ENCODE assay signal across 15 cellular contexts in the genomic region with DNA sequence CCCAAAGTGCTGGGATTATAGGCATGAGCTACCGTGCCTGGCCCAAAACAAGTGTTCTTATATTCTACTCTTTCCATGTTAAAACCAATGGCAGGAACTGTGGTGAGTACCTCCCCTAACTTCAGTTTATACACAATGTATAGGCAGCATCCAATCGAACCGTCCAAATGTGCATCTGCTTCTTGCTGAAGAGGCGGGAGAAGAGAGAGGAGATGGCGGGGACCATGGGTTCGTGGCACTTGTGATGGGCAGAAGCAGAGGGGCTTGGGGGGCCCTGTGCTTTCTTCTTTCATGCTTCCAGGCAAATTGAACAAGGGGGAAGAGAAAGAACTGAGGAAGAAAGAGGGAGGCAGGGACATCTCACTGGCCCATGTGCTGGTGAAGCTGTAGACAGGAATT. TPM values are rescaled to one million over a fixed set of nuclear protein-coding genes. Genes with fewer than 3 reads are reported as not detected.
DNase-seq lines count a peak whose midpoint lies in the region; ATAC-seq and TF ChIP-seq lines count a peak whose summit lies in the region.
"Had no signal": no experiment of that assay in that cellular context is flagged by ENCODE, and none has a peak within 500 bp of the region (broad histone marks: within the 10 kb centered on the region; RNA-seq: fewer than 3 reads in every experiment).

No MANE protein-coding gene starts in this region.

- DNase-seq in activated naive CD4-positive, alpha-beta T cell treated with anti-CD3 and anti-CD28 coated beads for 36 hours = no peak
- DNase-seq in RWPE2 (ENCODE audit: low spot score) = peak; percentile 67
- no peak for DNase-seq in ascending aorta (ENCODE audit: low spot score in 2 of 2)
- DNase-seq in H9 = no peak
- no peak for DNase-seq in inferior parietal cortex (ENCODE audit: extremely low spot score)
- DNase-seq: 8988T; CD4-positive, alpha-beta T cell; IMR-90; NCI-H2081 treated with DMSO at 0.1 percent for 48 hours; T-cell had no signal

- H4K91ac ChIP-seq in H9 (ENCODE audit: insufficient read length, low read depth, low read length) = no peak overlapping the region

- no peak overlapping the region for H3K9ac ChIP-seq in muscle layer of colon (ENCODE audit: low read length)
- no peak overlapping the region for H3K9ac ChIP-seq in H9 (ENCODE audit: extremely low read depth, insufficient read length, low read length)

- H3K4me2 ChIP-seq in H9 (ENCODE audit: insufficient read depth, insufficient read length, low read length) = no peak overlapping the region

- no peak overlapping the region for H2BK15ac ChIP-seq in H9 (ENCODE audit: low read depth, low read length)

- H2BK12ac ChIP-seq in H9 (ENCODE audit: insufficient read length, low read depth, low read length) = no peak overlapping the region

- H3K18ac ChIP-seq in H9 (ENCODE audit: insufficient read length, low read depth, low read length) = no peak overlapping the region

- no peak overlapping the region for H4K8ac ChIP-seq in H9 (replicated peaks; ENCODE audit: insufficient read length, low read depth, low read length)

- H3K79me2 ChIP-seq in H9 (ENCODE audit: insufficient read depth, low read length) = no peaks in the 10 kb centered on the region

- no peaks in the 10 kb centered on the region for H3K36me3 Mint-ChIP-seq in activated naive CD4-positive, alpha-beta T cell treated with anti-CD3 and anti-CD28 coated beads, Interleukin-2, amount 50 U/mL, for 24 hours
- no peaks in the 10 kb centered on the region for H3K36me3 Mint-ChIP-seq in activated naive CD4-positive, alpha-beta T cell treated with anti-CD3 and anti-CD28 coated beads for 36 hours (ENCODE audit: low read depth)
- no peaks in the 10 kb centered on the region for H3K36me3 Mint-ChIP-seq in H9 (ENCODE audit: insufficient read depth in 1 of 3, low read depth in 3 of 3)
- H3K36me3 Mint-ChIP-seq: T-cell had no signal

- no peak overlapping the region for H2BK20ac ChIP-seq in H9 (ENCODE audit: low read depth, low read length, poor library complexity, severe bottlenecking)

- H3K23ac ChIP-seq in H9 (ENCODE audit: insufficient read length, low read depth, low read length) = no peak overlapping the region

- no peak overlapping the region for H4K5ac ChIP-seq in H9 (ENCODE audit: insufficient read length, low read depth, low read length)

- H3K27ac ChIP-seq in RWPE2 (ENCODE audit: poor library complexity, severe bottlenecking) = no peak overlapping the region
- peak overlapping the region; percentile 35 for H3K27ac ChIP-seq in muscle layer of colon (ENCODE audit: low read depth, low read length)
- no peak overlapping the region for H3K27ac ChIP-seq in ascending aorta
- no peak overlapping the region for H3K27ac ChIP-seq in H9 (ENCODE audit: insufficient read length, low read depth, low read length)

- H2BK5ac ChIP-seq in H9 (ENCODE audit: insufficient read length, low read length) = no peak overlapping the region

- no peaks in the 10 kb centered on the region for H3K27me3 Mint-ChIP-seq in activated naive CD4-positive, alpha-beta T cell treated with anti-CD3 and anti-CD28 coated beads, Interleukin-2, amount 50 U/mL, for 24 hours
- H3K27me3 Mint-ChIP-seq in activated naive CD4-positive, alpha-beta T cell treated with anti-CD3 and anti-CD28 coated beads for 36 hours (ENCODE audit: low read depth) = no peaks in the 10 kb centered on the region
- H3K27me3 Mint-ChIP-seq in H9 (ENCODE audit: low read depth) = peaks cover 10% of the 10 kb centered on the region
- H3K27me3 Mint-ChIP-seq: CD4-positive, alpha-beta T cell; T-cell had no signal

- H2AK5ac ChIP-seq in H9 (ENCODE audit: insufficient read length, low read length) = no peak overlapping the region

- no peaks in the 10 kb centered on the region for H3K23me2 ChIP-seq in H9 (ENCODE audit: insufficient read length, low read depth, low read length, poor library complexity, severe bottlenecking)

- peaks cover 26% of the 10 kb centered on the region for H3K4me1 Mint-ChIP-seq in activated naive CD4-positive, alpha-beta T cell treated with anti-CD3 and anti-CD28 coated beads, Interleukin-2, amount 50 U/mL, for 24 hours
- H3K4me1 Mint-ChIP-seq in activated naive CD4-positive, alpha-beta T cell treated with anti-CD3 and anti-CD28 coated beads for 36 hours (ENCODE audit: low read depth) = peaks cover 17% of the 10 kb centered on the region
- H3K4me1 Mint-ChIP-seq in H9 = peaks cover 19 to 20% of the 10 kb centered on the region in 2 experiments

- H3K27ac Mint-ChIP-seq in activated naive CD4-positive, alpha-beta T cell treated with anti-CD3 and anti-CD28 coated beads, Interleukin-2, amount 50 U/mL, for 24 hours = peak overlapping the region; percentile 83
- no peak overlapping the region for H3K27ac Mint-ChIP-seq in activated naive CD4-positive, alpha-beta T cell treated with anti-CD3 and anti-CD28 coated beads for 36 hours
- H3K27ac Mint-ChIP-seq in H9 = no peak overlapping the region
- H3K27ac Mint-ChIP-seq: B cell, T-cell had no signal

- ATAC-seq in RWPE2 (ENCODE audit: low read depth) = no peak
- no peak for ATAC-seq in HG02678 (IDR thresholded peaks at IDR 0.05; ENCODE audit: unreplicated experiment)
- ATAC-seq: SK-N-SH treated with all-trans-retinoic acid at 6 μM for 48 hours, T-cell had no signal

- no peak overlapping the region for H2BK120ac ChIP-seq in H9 (ENCODE audit: low read depth, low read length, poor library complexity, severe bottlenecking)

- H4K20me1 ChIP-seq in H9 (ENCODE audit: control insufficient read depth, insufficient read depth, insufficient read length) = no peaks in the 10 kb centered on the region

- H3K9me3 ChIP-seq in RWPE2 (ENCODE audit: severe bottlenecking) (no peaks in the 10 kb centered on the region), muscle layer of colon (ENCODE audit: low read length) (no peaks in the 10 kb centered on the region), ascending aorta (no peaks in the 10 kb centered on the region), H9 (ENCODE audit: control insufficient read depth, low read depth, low read length) (no peaks in the 10 kb centered on the region)

- H3K79me1 ChIP-seq in H9 (ENCODE audit: insufficient read depth, low read depth, low read length, poor library complexity, severe bottlenecking) = no peaks in the 10 kb centered on the region

- no peak overlapping the region for H3T11ph ChIP-seq in H9 (ENCODE audit: low read length)

- no peak overlapping the region for H3K14ac ChIP-seq in H9 (ENCODE audit: insufficient read depth, low read length)

- H3K9me3 Mint-ChIP-seq in activated naive CD4-positive, alpha-beta T cell treated with anti-CD3 and anti-CD28 coated beads, Interleukin-2, amount 50 U/mL, for 24 hours = no peaks in the 10 kb centered on the region
- H3K9me3 Mint-ChIP-seq in activated naive CD4-positive, alpha-beta T cell treated with anti-CD3 and anti-CD28 coated beads for 36 hours = no peaks in the 10 kb centered on the region
- peaks cover 2 to 11% of the 10 kb centered on the region in 2 experiments; a peak in 4 of 5 replicates for H3K9me3 Mint-ChIP-seq in H9
- H3K9me3 Mint-ChIP-seq: CD4-positive, alpha-beta T cell; T-cell had no signal

- no peak overlapping the region for H3K56ac ChIP-seq in H9 (ENCODE audit: insufficient read length, low read depth, low read length)

- CTCF ChIA-PET in activated naive CD4-positive, alpha-beta T cell treated with anti-CD3 and anti-CD28 coated beads for 36 hours (lab: Charles Lee) = interaction anchor here (0.8 to 1.2 kb wide), 2 partner anchors 26 to 30 kb away, joined by 3 to 4 read pairs; no protein-coding TSS in a partner anchor

- intact Hi-C loops in activated naive CD4-positive, alpha-beta T cell treated with anti-CD3 and anti-CD28 coated beads for 36 hours (cut with micrococcal nuclease) = loop anchor here (1.0 kb wide), 1 partner anchor 136 kb away; no protein-coding TSS in a partner anchor
- intact Hi-C loops in ascending aorta (cut with DNase I) = loop anchor here (1.0 kb wide), 1 partner anchor 136 kb away; no protein-coding TSS in a partner anchor

- H3K4me3 ChIP-seq in RWPE2 (ENCODE audit: severe bottlenecking) (no peak overlapping the region), muscle layer of colon (ENCODE audit: low read depth in 1 of 2, low read length in 2 of 2) (no peak overlapping the region), ascending aorta (no peak overlapping the region)

- H3K4me3 Mint-ChIP-seq in activated naive CD4-positive, alpha-beta T cell treated with anti-CD3 and anti-CD28 coated beads, Interleukin-2, amount 50 U/mL, for 24 hours = no peak overlapping the region
- H3K4me3 Mint-ChIP-seq in activated naive CD4-positive, alpha-beta T cell treated with anti-CD3 and anti-CD28 coated beads for 36 hours = no peak overlapping the region
- no peak overlapping the region for H3K4me3 Mint-ChIP-seq in H9
- H3K4me3 Mint-ChIP-seq: B cell; CD4-positive, alpha-beta T cell had no signal

- TF ChIP-seq CTCF in RWPE2 (IDR thresholded peaks at IDR 0.05; ENCODE audit: poor library complexity, severe bottlenecking) = no peak
- no peak for TF ChIP-seq CTCF in ascending aorta (IDR thresholded peaks at IDR 0.05)
- no peak for TF ChIP-seq CTCF in H9 (conservative IDR thresholded peaks at IDR 0.05)

- H3K36me3 ChIP-seq in RWPE2 (ENCODE audit: low read depth) (no peaks in the 10 kb centered on the region), muscle layer of colon (ENCODE audit: insufficient read depth, low read length) (no peaks in the 10 kb centered on the region), ascending aorta (no peaks in the 10 kb centered on the region)

- no peak overlapping the region for H2AFZ ChIP-seq in H9 (ENCODE audit: low read length)

- H3K4me1 ChIP-seq in RWPE2 (ENCODE audit: insufficient read depth, poor library complexity, severe bottlenecking) = peaks cover 12% of the 10 kb centered on the region
- H3K4me1 ChIP-seq in muscle layer of colon (ENCODE audit: insufficient read depth, low read length) = peaks cover 23% of the 10 kb centered on the region
- H3K4me1 ChIP-seq in ascending aorta = peaks cover 9 to 14% of the 10 kb centered on the region in 2 donors
- no peaks in the 10 kb centered on the region for H3K4me1 ChIP-seq in H9 (ENCODE audit: insufficient read depth, low read length)

- no CpG with 5 or more reads among the region's 6 CpGs for WGBS in H9 (ENCODE audit: extremely low coverage, insufficient read length, low lambda C conversion rate)

- H3K27me3 ChIP-seq in RWPE2 (ENCODE audit: insufficient read depth, poor library complexity, severe bottlenecking) (no peaks in the 10 kb centered on the region), muscle layer of colon (ENCODE audit: control insufficient read depth in 1 of 2, insufficient read depth in 2 of 2, low read length in 2 of 2) (no peaks in the 10 kb centered on the region), ascending aorta (no peaks in the 10 kb centered on the region), H9 (ENCODE audit: insufficient read depth, low read length) (no peaks in the 10 kb centered on the region)

- no peak overlapping the region for H3K4ac ChIP-seq in H9 (ENCODE audit: low read depth, low read length)

RNA-seq across cellular contexts. Expression of a gene that starts 11.2 kb away (rescaled TPM):
- total RNA-seq in activated naive CD4-positive, alpha-beta T cell treated with anti-CD3 and anti-CD28 coated beads for 36 hours = 1 to 10 TPM; 5.4 to 5.5 TPM
- total RNA-seq in ascending aorta (1.1 TPM), H9 (2021) (15.9 and 16.4 TPM in 2 replicates)

RNA-seq across cellular contexts. Expression of a gene that starts 53.4 kb away (rescaled TPM):
- 10 to 100 TPM; 49.5 to 50.3 TPM for total RNA-seq in activated naive CD4-positive, alpha-beta T cell treated with anti-CD3 and anti-CD28 coated beads for 36 hours
- total RNA-seq in ascending aorta (42.4 TPM), H9 (2021) (85.9 TPM in 2 replicates)

RNA-seq across cellular contexts. Expression of a gene that starts 56.0 kb away (rescaled TPM):
- not detected for total RNA-seq in activated naive CD4-positive, alpha-beta T cell treated with anti-CD3 and anti-CD28 coated beads for 36 hours
- total RNA-seq in ascending aorta = 13.8 TPM
- 137 and 150 TPM in 2 replicates for total RNA-seq in H9 (2021)
- total RNA-seq: CD4-positive, alpha-beta T cell had no signal

Comparison
In these comparisons a context has a peak if more than half of its experiments do, and no peak if none do; other contexts are left out.
1. RNA of a gene that starts 56.0 kb away (total RNA-seq): 137 to 150 TPM in H9 and 13.8 TPM in ascending aorta (single experiment); not detected in activated naive CD4-positive, alpha-beta T cell treated with anti-CD3 and anti-CD28 coated beads for 36 hours; every median in the first group is over 10 times any median in the second.